ENCODE assay signal across 8 cellular contexts in genomic region chr1:165631403-165632151, GRCh38. TPM values are rescaled to one million over a fixed set of nuclear protein-coding genes. Genes with fewer than 3 reads are reported as not detected.
A peak's percentile ranks its signal among the peaks of the same experiment; 100 is the strongest.
DNase-seq lines count a peak whose midpoint lies in the region; ATAC-seq, FAIRE-seq and TF ChIP-seq lines count a peak whose summit lies in the region.

No MANE protein-coding gene starts in this region.

- POLR2A ChIA-PET in T-cell (lab: Charles Lee) (interaction anchor here (0.5 to 1.1 kb wide), 2 partner anchors 34 to 129 kb away, joined by 3 read pairs; no protein-coding TSS in a partner anchor), K562 (lab: Yijun Ruan, JAX) (interaction anchor here (0.6 to 2.3 kb wide), 10 partner anchors 9 to 137 kb away, joined by 3 to 9 read pairs (median 4); partner anchors contain the start of gene TMCO1)

- H3K9me1 ChIP-seq in K562 (ENCODE audit: control insufficient read depth, insufficient read depth, low read length), result no peaks in the 10 kb centered on the region

- H3K9me3 ChIP-seq in K562 (replicated peaks; ENCODE audit: control insufficient read depth, insufficient read depth, low read depth, low read length), result no peaks in the 10 kb centered on the region

- ATAC-seq in GM21423 (IDR thresholded peaks at IDR 0.05; ENCODE audit: unreplicated experiment) (peak; percentile 30), T-cell (replicated peaks in 1 of 4) (peak in 1 of 4 experiments; percentile 4), K562 (peak; percentile 65)

- no TSS peak for BruUV-seq in K562 (replicated peaks; lab: Mats Ljungman, UMichigan)

- H3K9me3 Mint-ChIP-seq in T-cell, result no peaks in the 10 kb centered on the region

- FAIRE-seq in HTR-8/SVneo (lab: Jason Lieb, UNC), result no peak
- FAIRE-seq in K562 (lab: Jason Lieb, UNC), result peak; percentile 69

- H2AFZ ChIP-seq in K562 (ENCODE audit: low read depth, low read length), result peak overlapping the region; percentile 100

- peaks cover 26% of the 10 kb centered on the region; the same call in 2 of the 3 replicates for H3K79me2 ChIP-seq in K562 (ENCODE audit: control insufficient read depth, insufficient read depth, low read length)

- no peaks in the 10 kb centered on the region; the same call in 2 of the 3 replicates for H3K36me3 ChIP-seq in K562 (ENCODE audit: control insufficient read depth, insufficient read depth, low read length)

- peak overlapping the region; percentile 74 for H3K4me3 ChIP-seq in K562
- peak overlapping the region; percentile 58 to 86 (median 74) for H3K4me3 ChIP-seq in skin epidermis

- TF ChIP-seq EP300 in K562 (IDR thresholded peaks at IDR 0.05; ENCODE audit: low read length), result no peak

- H3K36me3 Mint-ChIP-seq in T-cell, result peaks cover under 1% of the 10 kb centered on the region

- H3K4me2 ChIP-seq in K562 (ENCODE audit: insufficient read depth, low read length), result peak overlapping the region; percentile 97

- peaks cover 12 to 26% (median 26%) of the 10 kb centered on the region in 3 donors for H3K4me1 Mint-ChIP-seq in T-cell

- under 1% methylated on average over 28 of the region's 28 CpGs for WGBS in K562 (ENCODE audit: insufficient coverage, low coverage, missing lambda C conversion rate)

- peak in 2 of 3 experiments; percentile 39 to 45; a peak in 4 of 6 replicates for TF ChIP-seq CTCF in K562 (IDR thresholded peaks at IDR 0.05 in 2 of 3, conservative IDR thresholded peaks at IDR 0.05 in 1 of 3; ENCODE audit: insufficient read depth in 2 of 3, low read depth in 1 of 3, low read length in 3 of 3)

- CTCF ChIA-PET in T-cell (lab: Charles Lee) (interaction anchor here in 1 of 2 donors (0.6 to 2.9 kb wide), 2 partner anchors 28 to 30 kb away, joined by 4 to 11 read pairs; no protein-coding TSS in a partner anchor), K562 (lab: Yijun Ruan, JAX; ENCODE audit: low intra/inter-chr PET ratio) (no interaction called here)

- TF ChIP-seq RAD21 in K562 (CRISPR knock-in tag; conservative IDR thresholded peaks at IDR 0.05 in 1 of 2, IDR thresholded peaks at IDR 0.05 in 1 of 2), result peak in 1 of 2 experiments; percentile 42; a peak in 1 of 4 replicates

- TF ChIP-seq POLR2A in K562 (conservative IDR thresholded peaks at IDR 0.05), result no peak

- H3K4me1 ChIP-seq in K562 (replicated peaks in 1 of 2; ENCODE audit: control insufficient read depth in 2 of 2, insufficient read depth in 2 of 2, low read length in 2 of 2), result peaks cover 13 to 33% of the 10 kb centered on the region in 2 experiments; a peak in 4 of 5 replicates

- no peaks in the 10 kb centered on the region for H3K27me3 ChIP-seq in K562 (ENCODE audit: control insufficient read depth in 2 of 2, insufficient read depth in 2 of 2, low read length in 2 of 2)

- intact Hi-C loops in K562 (cut with micrococcal nuclease), result loop anchor here (2.0 kb wide), 1 partner anchor 31 kb away; no protein-coding TSS in a partner anchor

- H4K20me1 ChIP-seq in K562 (replicated peaks; ENCODE audit: control insufficient read depth, insufficient read depth, low read length), result no peaks in the 10 kb centered on the region

- peak; percentile 12 for DNase-seq in DMS79 (lab: John Stamatoyannopoulos, UW)
- DNase-seq in HTR-8/SVneo (ENCODE audit: insufficient read length, low spot score), result peak; percentile 68
- DNase-seq in T-cell, result peak in 19 of 34 experiments; percentile 1 to 48 (median 8)
- peak; percentile 23 to 86 (median 48) for DNase-seq in K562 (ENCODE audit: extremely low read depth in 1 of 4, low spot score in 3 of 4)
- peak; percentile 19 for DNase-seq in iPS-NIHi11 (ENCODE audit: low spot score)
- no peak for DNase-seq in HuH-7.5 (ENCODE audit: low spot score)

- peak overlapping the region; percentile 92 to 95 for H3K9ac ChIP-seq in K562 (ENCODE audit: insufficient read depth in 1 of 2, low read depth in 2 of 2, low read length in 2 of 2)

- no peak overlapping the region for H3K27ac Mint-ChIP-seq in T-cell

- H3K27ac ChIP-seq in K562 (ENCODE audit: extremely low read depth, low read depth, low read length) (peak overlapping the region; percentile 98), skin epidermis (peak overlapping the region in 20 of 21 experiments; percentile 69 to 91 (median 86))

- no peak overlapping the region for H3K4me3 Mint-ChIP-seq in T-cell

- in situ Hi-C loops in K562 (cut with MboI), result no loop called here

- no peaks in the 10 kb centered on the region for H3K27me3 Mint-ChIP-seq in T-cell

TF ChIP-seq in K562, 482 proteins besides CTCF, POLR2A, EP300 and RAD21 (continues in another document):
- TF ChIP-seq DPF2 (IDR thresholded peaks at IDR 0.05) (peak; percentile 77), ARID2 (IDR thresholded peaks at IDR 0.05) (no peak), MLX (CRISPR knock-in tag; conservative IDR thresholded peaks at IDR 0.05) (no peak), NRF1 (conservative IDR thresholded peaks at IDR 0.05 in 1 of 2, IDR thresholded peaks at IDR 0.05 in 1 of 2) (no peak; a peak in 1 of 4 replicates), TRIM28 (IDR thresholded peaks at IDR 0.05) (peak; percentile 17; the same call in 1 of the 2 replicates), L3MBTL2 (IDR thresholded peaks at IDR 0.05) (0 out of 2 replicates have a peak, but pooled peaks have one; percentile 28), ZNF431 (CRISPR knock-in tag; IDR thresholded peaks at IDR 0.05) (no peak), NBN (IDR thresholded peaks at IDR 0.05; ENCODE audit: low read depth) (0 out of 2 replicates have a peak, but pooled peaks have one; percentile 27), TCF3 (CRISPR knock-in tag; IDR thresholded peaks at IDR 0.05) (no peak), SLC30A9 (CRISPR knock-in tag; IDR thresholded peaks at IDR 0.05) (no peak), MITF (IDR thresholded peaks at IDR 0.05) (peak; percentile 94), MNT (conservative IDR thresholded peaks at IDR 0.05) (peak in 1 of 2 experiments; percentile 47; a peak in 1 of 4 replicates), MTA1 (IDR thresholded peaks at IDR 0.05; ENCODE audit: borderline replicate concordance) (peak; percentile 70), DNMT1 (IDR thresholded peaks at IDR 0.05) (0 out of 2 replicates have a peak, but pooled peaks have one; percentile 68)

RNA-seq across cellular contexts. Expression of gene MGST3, which starts 0.5 kb away (rescaled TPM):
- 10 to 100 TPM; 33.1 to 66.7 (median 40.4) TPM for total RNA-seq in T-cell
- total RNA-seq in K562 (2011; cell fraction: chromatin; rRNA removed; ENCODE audit: low replicate concordance), result 35.8 and 55.6 TPM in 2 replicates
- 29.2 and 42.6 TPM in 2 replicates for total RNA-seq in K562 (2011; cell fraction: nucleolus; rRNA removed)
- 66.3 and 86.9 TPM in 2 replicates for total RNA-seq in K562 (2011; cell fraction: nucleoplasm; rRNA removed)
- 69.9 and 70.7 TPM in 2 replicates for total RNA-seq in K562 (2014; rRNA removed)
- 92.8 and 95.1 TPM in 2 replicates for total RNA-seq in K562 (2014; rRNA removed; fragmentation: Illumina TruSeq; extraction: Trizol)
- 99.5 and 105 TPM in 2 replicates for total RNA-seq in K562 (2015; rRNA removed; fragmentation: Illumina TruSeq; extraction: Trizol)
- 77.0 and 82.0 TPM in 2 replicates for total RNA-seq in K562 (2021)
- 109 and 112 TPM in 2 replicates for polyA plus RNA-seq in K562 (2011; rRNA removed)
- 137 and 139 TPM in 2 replicates for polyA plus RNA-seq in K562 (2011; cell fraction: cytosol; rRNA removed)
- polyA plus RNA-seq in K562 (2011; cell fraction: nucleus; rRNA removed), result 105 and 159 TPM in 2 replicates
- 151 and 161 TPM in 2 replicates for polyA plus RNA-seq in K562 (2012)
- polyA plus RNA-seq in K562 (2014; fragmentation: Illumina TruSeq; extraction: Trizol), result 82.0 and 98.7 TPM in 2 replicates
- 100 to 1,000 TPM; 255 to 287 TPM for polyA plus RNA-seq in K562 (2014; fragmentation: Nextera tagmentation; extraction: Ambion mirVana)
- 121 and 157 TPM in 2 replicates for polyA plus RNA-seq in K562 (2014; rRNA removed)
- 30.3 and 34.9 TPM in 2 replicates for polyA minus RNA-seq in K562 (2011; rRNA and poly(A)+ RNA removed)
- polyA minus RNA-seq in K562 (2011; cell fraction: cytosol; rRNA and poly(A)+ RNA removed), result 20.8 and 22.8 TPM in 2 replicates
- polyA minus RNA-seq in K562 (2011; cell fraction: nucleus; rRNA and poly(A)+ RNA removed), result 12.7 and 27.3 TPM in 2 replicates
